ENCODE assay signal across 2 cellular contexts in the genomic region with DNA sequence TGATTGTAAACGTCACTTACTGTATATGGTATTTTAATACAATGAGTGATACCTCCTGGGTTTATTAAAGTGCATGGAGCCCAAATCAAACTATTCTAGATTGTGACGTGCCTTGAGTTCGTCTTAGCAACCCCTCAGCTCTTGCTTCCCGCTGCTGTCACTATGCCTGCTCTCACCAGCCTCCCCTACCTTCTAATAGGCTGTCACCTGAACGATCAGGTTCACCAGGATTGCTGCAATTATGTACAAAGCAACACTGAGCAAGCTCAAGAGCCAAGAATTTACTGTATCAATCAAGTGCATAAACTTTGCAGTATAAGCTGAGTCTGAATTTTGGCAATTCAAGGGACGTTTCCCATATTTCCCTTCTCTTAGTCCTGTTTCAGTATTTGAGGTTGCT.
TF ChIP-seq lines count a peak whose summit lies in the region.

No MANE protein-coding gene starts in this region.

TF ChIP-seq in liver, 16 proteins besides CTCF, POLR2A, EP300 and RAD21:
- peak in 1 of 2 donors; percentile 30 for TF ChIP-seq RXRA (IDR thresholded peaks at IDR 0.05)
- no peak for TF ChIP-seq MAX (IDR thresholded peaks at IDR 0.05)
- TF ChIP-seq, protein P1, sequence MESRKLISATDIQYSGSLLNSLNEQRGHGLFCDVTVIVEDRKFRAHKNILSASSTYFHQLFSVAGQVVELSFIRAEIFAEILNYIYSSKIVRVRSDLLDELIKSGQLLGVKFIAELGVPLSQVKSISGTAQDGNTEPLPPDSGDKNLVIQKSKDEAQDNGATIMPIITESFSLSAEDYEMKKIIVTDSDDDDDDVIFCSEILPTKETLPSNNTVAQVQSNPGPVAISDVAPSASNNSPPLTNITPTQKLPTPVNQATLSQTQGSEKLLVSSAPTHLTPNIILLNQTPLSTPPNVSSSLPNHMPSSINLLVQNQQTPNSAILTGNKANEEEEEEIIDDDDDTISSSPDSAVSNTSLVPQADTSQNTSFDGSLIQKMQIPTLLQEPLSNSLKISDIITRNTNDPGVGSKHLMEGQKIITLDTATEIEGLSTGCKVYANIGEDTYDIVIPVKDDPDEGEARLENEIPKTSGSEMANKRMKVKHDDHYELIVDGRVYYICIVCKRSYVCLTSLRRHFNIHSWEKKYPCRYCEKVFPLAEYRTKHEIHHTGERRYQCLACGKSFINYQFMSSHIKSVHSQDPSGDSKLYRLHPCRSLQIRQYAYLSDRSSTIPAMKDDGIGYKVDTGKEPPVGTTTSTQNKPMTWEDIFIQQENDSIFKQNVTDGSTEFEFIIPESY (IDR thresholded peaks at IDR 0.05), result no peak
- peak in 1 of 2 donors; percentile 33 for TF ChIP-seq HNF4A (conservative IDR thresholded peaks at IDR 0.05)
- TF ChIP-seq JUND (IDR thresholded peaks at IDR 0.05), result no peak
- TF ChIP-seq FOXA2 (IDR thresholded peaks at IDR 0.05), result peak; percentile 28

TF ChIP-seq in HepG2, 621 proteins besides CTCF, POLR2A, EP300 and RAD21:
- TF ChIP-seq AHDC1 (CRISPR knock-in tag; IDR thresholded peaks at IDR 0.05; ENCODE audit: borderline replicate concordance) (no peak), ZNF605 (CRISPR knock-in tag; IDR thresholded peaks at IDR 0.05) (no peak), NFE2L2 (IDR thresholded peaks at IDR 0.05; ENCODE audit: low read length) (no peak), ZNF501 (CRISPR knock-in tag; IDR thresholded peaks at IDR 0.05) (no peak), MAFF (IDR thresholded peaks at IDR 0.05; ENCODE audit: low read depth, low read length) (no peak), REXO4 (CRISPR knock-in tag; IDR thresholded peaks at IDR 0.05; ENCODE audit: borderline replicate concordance) (no peak), ZNF703 (CRISPR knock-in tag; IDR thresholded peaks at IDR 0.05; ENCODE audit: borderline replicate concordance) (no peak), ZNF558 (CRISPR knock-in tag; IDR thresholded peaks at IDR 0.05; ENCODE audit: borderline replicate concordance) (no peak), ZNF101 (CRISPR knock-in tag; IDR thresholded peaks at IDR 0.05; ENCODE audit: borderline replicate concordance, low read depth) (no peak)
- TF ChIP-seq, protein P2, sequence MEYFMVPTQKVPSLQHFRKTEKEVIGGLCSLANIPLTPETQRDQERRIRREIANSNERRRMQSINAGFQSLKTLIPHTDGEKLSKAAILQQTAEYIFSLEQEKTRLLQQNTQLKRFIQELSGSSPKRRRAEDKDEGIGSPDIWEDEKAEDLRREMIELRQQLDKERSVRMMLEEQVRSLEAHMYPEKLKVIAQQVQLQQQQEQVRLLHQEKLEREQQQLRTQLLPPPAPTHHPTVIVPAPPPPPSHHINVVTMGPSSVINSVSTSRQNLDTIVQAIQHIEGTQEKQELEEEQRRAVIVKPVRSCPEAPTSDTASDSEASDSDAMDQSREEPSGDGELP (IDR thresholded peaks at IDR 0.05; ENCODE audit: borderline replicate concordance, low read depth), result no peak
